ENCODE assay signal across 22 cellular contexts in the genomic region with DNA sequence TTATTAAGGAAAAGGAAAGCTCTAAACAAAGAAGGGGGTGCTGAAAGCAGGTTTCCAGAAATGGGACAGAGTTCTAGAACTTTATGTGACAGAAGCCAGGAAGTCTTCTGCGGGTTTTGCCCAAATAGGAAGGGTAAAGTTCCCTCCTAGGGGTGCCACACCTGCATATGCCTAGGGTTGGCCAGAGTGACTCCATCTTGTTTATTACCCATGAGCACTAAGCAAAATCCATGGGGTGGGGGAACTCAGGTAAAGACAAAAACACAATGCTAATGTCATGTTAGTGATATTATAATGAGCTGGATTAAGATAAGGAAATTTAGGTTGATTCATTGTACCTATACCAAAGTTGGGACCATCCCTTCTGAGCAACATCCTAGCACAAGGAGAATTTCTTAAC.
A peak's percentile ranks its signal among the peaks of the same experiment; 100 is the strongest.
DNase-seq lines count a peak whose midpoint lies in the region; ATAC-seq, FAIRE-seq and TF ChIP-seq lines count a peak whose summit lies in the region.
"Had no signal": no experiment of that assay in that cellular context is flagged by ENCODE, and none has a peak within 500 bp of the region (broad histone marks: within the 10 kb centered on the region; RNA-seq: fewer than 3 reads in every experiment).

No MANE protein-coding gene starts in this region.

- POLR2A ChIA-PET in HEK293 (lab: Yijun Ruan, JAX): no interaction called here
- POLR2A ChIA-PET in H1 (lab: Charles Lee; ENCODE audit: partially characterized antibody): no interaction called here

- H3K56ac ChIP-seq in H1 (replicated peaks; ENCODE audit: insufficient read length, low read depth, low read length): no peak overlapping the region

- no peak overlapping the region for H3K4me2 ChIP-seq in H1 (ENCODE audit: insufficient read depth in 1 of 2, low read depth in 2 of 2, low read length in 2 of 2)
- H3K4me2 ChIP-seq: BLaER1 had no signal

- no peak overlapping the region for H3K14ac ChIP-seq in H1 (ENCODE audit: insufficient read length)

- H2BK5ac ChIP-seq in H1 (ENCODE audit: low read depth, low read length): no peak overlapping the region

- H3K27me3 ChIP-seq in H1 (replicated peaks in 1 of 4; ENCODE audit: control insufficient read depth in 3 of 4, extremely low read depth in 1 of 4, insufficient read depth in 3 of 4, low read length in 3 of 4): no peaks in the 10 kb centered on the region
- no peaks in the 10 kb centered on the region for H3K27me3 ChIP-seq in body of pancreas
- H3K27me3 ChIP-seq: BE2C, BLaER1 had no signal

- TF ChIP-seq CTCF in HEK293 (tag by site-specific recombination; IDR thresholded peaks at IDR 0.05) (no peak), H1 (IDR thresholded peaks at IDR 0.05; ENCODE audit: control extremely low read depth in 1 of 3, insufficient read depth in 1 of 3, low read depth in 1 of 3, low read length in 3 of 3) (no peak), body of pancreas (IDR thresholded peaks at IDR 0.05) (no peak)

- intact Hi-C loops in body of pancreas (cut with DNase I): no loop called here

- H3K4me3 ChIP-seq in HEK293 (ENCODE audit: low read depth, low read length): no peak overlapping the region
- H3K4me3 ChIP-seq in H1 (ENCODE audit: extremely low read depth in 1 of 4, insufficient read depth in 2 of 4, low read depth in 3 of 4, low read length in 4 of 4): no peak overlapping the region
- no peak overlapping the region for H3K4me3 ChIP-seq in body of pancreas
- H3K4me3 ChIP-seq: BLaER1 had no signal

- no peak for FAIRE-seq in H1 (lab: Jason Lieb, UNC)
- FAIRE-seq: A204.1, G401.6, GM12891, GM19239 had no signal

- H3K79me1 ChIP-seq in H1 (ENCODE audit: low read depth, low read length): no peaks in the 10 kb centered on the region

- no peak overlapping the region for H2BK20ac ChIP-seq in H1 (ENCODE audit: low read length)

- CTCF ChIA-PET in HEK293 (lab: Yijun Ruan, JAX) (interaction anchor here (0.6 kb wide), 1 partner anchor 126 kb away, joined by 3 read pairs; no protein-coding TSS in a partner anchor), H1 (lab: Charles Lee; ENCODE audit: partially characterized antibody) (interaction anchor here (0.6 kb wide), 1 partner anchor 114 kb away, joined by 3 read pairs; no protein-coding TSS in a partner anchor)

- no peak overlapping the region for H4K5ac ChIP-seq in H1 (ENCODE audit: insufficient read length, low read depth, low read length)

- H3K36me3 ChIP-seq in HEK293 (ENCODE audit: control insufficient read depth in 2 of 2, insufficient read depth in 1 of 2, low read length in 2 of 2) (no peaks in the 10 kb centered on the region), H1 (ENCODE audit: control insufficient read depth in 2 of 4, insufficient read depth in 4 of 4, low read length in 3 of 4) (no peaks in the 10 kb centered on the region), body of pancreas (replicated peaks in 1 of 2; ENCODE audit: insufficient read depth in 1 of 2, low read depth in 2 of 2) (no peaks in the 10 kb centered on the region)
- H3K36me3 ChIP-seq: BE2C, BLaER1 had no signal

- TF ChIP-seq POLR2A in H1 (IDR thresholded peaks at IDR 0.05; ENCODE audit: control extremely low read depth in 1 of 2, low read depth in 2 of 2, low read length in 2 of 2) (no peak), body of pancreas (IDR thresholded peaks at IDR 0.05) (no peak)

- no peak overlapping the region for H3K18ac ChIP-seq in H1 (ENCODE audit: extremely low read depth, low read length)

- DNase-seq in RKO (ENCODE audit: low spot score) (peak; percentile 2), H1 (ENCODE audit: low read depth in 1 of 2, low spot score in 2 of 2) (no peak), body of pancreas (no peak), NCI-H1048 (lab: John Stamatoyannopoulos, UW) (no peak)
- DNase-seq: 8988T; ACHN; BE2C; C1 segment of cervical spinal cord; CD4-positive, alpha-beta memory T cell; CD4-positive, CD25-positive, alpha-beta regulatory T cell; CD8-positive, alpha-beta memory T cell; COR-L47; DMS79 treated with DMSO at 0.1 percent for 48 hours; GF-D8 had no signal

- H3K9me3 ChIP-seq in HEK293 (ENCODE audit: control insufficient read depth, insufficient read depth, low read depth, low read length): no peaks in the 10 kb centered on the region
- H3K9me3 ChIP-seq in H1 (ENCODE audit: insufficient read depth in 2 of 2, low read depth in 1 of 2, low read length in 1 of 2): no peaks in the 10 kb centered on the region
- H3K9me3 ChIP-seq in body of pancreas: no peaks in the 10 kb centered on the region
- H3K9me3 ChIP-seq: BE2C had no signal

- H3K9ac ChIP-seq in H1 (replicated peaks in 1 of 4; ENCODE audit: extremely low read depth in 1 of 4, low read depth in 3 of 4, low read length in 3 of 4): no peak overlapping the region
- H3K9ac ChIP-seq: BLaER1 had no signal

- H3K4me1 ChIP-seq in HEK293 (ENCODE audit: control insufficient read depth, insufficient read depth, low read length) (no peaks in the 10 kb centered on the region), H1 (replicated peaks in 1 of 4; ENCODE audit: control insufficient read depth in 3 of 4, insufficient read depth in 4 of 4, low read length in 3 of 4) (peaks cover 0 to 3% (median 0%) of the 10 kb centered on the region in 4 experiments; a peak in 1 of 7 replicates), body of pancreas (no peaks in the 10 kb centered on the region)
- H3K4me1 ChIP-seq: BE2C, BLaER1 had no signal

- no peak for TF ChIP-seq EP300 in H1 (IDR thresholded peaks at IDR 0.05; ENCODE audit: borderline replicate concordance in 1 of 2, low read depth in 2 of 2, low read length in 2 of 2)

- H4K20me1 ChIP-seq in H1 (replicated peaks in 1 of 2; ENCODE audit: control insufficient read depth in 1 of 2, insufficient read depth in 2 of 2, low read length in 2 of 2): no peaks in the 10 kb centered on the region
- H4K20me1 ChIP-seq: BLaER1 had no signal

- H3K79me2 ChIP-seq in H1 (ENCODE audit: control insufficient read depth in 1 of 2, insufficient read depth in 2 of 2, low read length in 2 of 2): no peaks in the 10 kb centered on the region

- H2AK5ac ChIP-seq in H1 (ENCODE audit: low read depth, low read length): no peak overlapping the region

- no peaks in the 10 kb centered on the region for H3K23me2 ChIP-seq in H1 (ENCODE audit: low read depth, low read length)

- 92% methylated on average over 1 of the region's 1 CpG; no CpG with 5 or more reads in 1 of the 2 experiments for WGBS in H1 (ENCODE audit: extremely low coverage in 1 of 2, insufficient coverage in 1 of 2, insufficient read length in 1 of 2, insufficient replicate concordance in 2 of 2, low coverage in 1 of 2, low lambda C conversion rate in 2 of 2, missing lambda C conversion rate in 1 of 2), 2 experiments
- WGBS in body of pancreas, 2 donors: 90 to 91% methylated on average over 1 of the region's 1 CpG

- H4K91ac ChIP-seq in H1 (replicated peaks; ENCODE audit: insufficient read length, low read length): no peak overlapping the region

- TF ChIP-seq RAD21 in H1 (IDR thresholded peaks at IDR 0.05 in 1 of 2, conservative IDR thresholded peaks at IDR 0.05 in 1 of 2; ENCODE audit: low read depth in 2 of 2, low read length in 2 of 2): no peak

- no peak overlapping the region for H2BK15ac ChIP-seq in H1 (ENCODE audit: low read length)

- H3K27ac ChIP-seq in HEK293 (ENCODE audit: extremely low read depth, low read depth, low read length) (no peak overlapping the region), H1 (ENCODE audit: low read depth, low read length) (no peak overlapping the region), body of pancreas (no peak overlapping the region)
- H3K27ac ChIP-seq: BLaER1 had no signal

- ATAC-seq in body of pancreas (no peak), GM21723 (IDR thresholded peaks at IDR 0.05; ENCODE audit: unreplicated experiment) (no peak), GM21529 (IDR thresholded peaks at IDR 0.05; ENCODE audit: unreplicated experiment) (no peak)

- H4K8ac ChIP-seq in H1 (ENCODE audit: extremely low read depth, insufficient read depth, low read length): no peak overlapping the region

- no peak overlapping the region for H3K4ac ChIP-seq in H1 (replicated peaks; ENCODE audit: insufficient read length, low read depth, low read length)

- H2BK12ac ChIP-seq in H1 (ENCODE audit: low read depth, low read length): no peak overlapping the region

- no peak overlapping the region for H2AFZ ChIP-seq in H1 (ENCODE audit: low read length)

- H3K23ac ChIP-seq in H1 (ENCODE audit: insufficient read length): no peak overlapping the region

- H2BK120ac ChIP-seq in H1 (replicated peaks; ENCODE audit: low read depth, low read length): no peak overlapping the region

TF ChIP-seq in HEK293, 187 proteins besides CTCF, POLR2A, EP300 and RAD21:
- TF ChIP-seq ZNF335 (tag by site-specific recombination; conservative IDR thresholded peaks at IDR 0.05): no peak
- TF ChIP-seq, protein P1, sequence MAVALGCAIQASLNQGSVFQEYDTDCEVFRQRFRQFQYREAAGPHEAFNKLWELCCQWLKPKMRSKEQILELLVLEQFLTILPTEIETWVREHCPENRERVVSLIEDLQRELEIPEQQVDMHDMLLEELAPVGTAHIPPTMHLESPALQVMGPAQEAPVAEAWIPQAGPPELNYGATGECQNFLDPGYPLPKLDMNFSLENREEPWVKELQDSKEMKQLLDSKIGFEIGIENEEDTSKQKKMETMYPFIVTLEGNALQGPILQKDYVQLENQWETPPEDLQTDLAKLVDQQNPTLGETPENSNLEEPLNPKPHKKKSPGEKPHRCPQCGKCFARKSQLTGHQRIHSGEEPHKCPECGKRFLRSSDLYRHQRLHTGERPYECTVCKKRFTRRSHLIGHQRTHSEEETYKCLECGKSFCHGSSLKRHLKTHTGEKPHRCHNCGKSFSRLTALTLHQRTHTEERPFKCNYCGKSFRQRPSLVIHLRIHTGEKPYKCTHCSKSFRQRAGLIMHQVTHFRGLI (tag by site-specific recombination; IDR thresholded peaks at IDR 0.05): peak; percentile 92
TF ChIP-seq in HEK293: peak in this region for 1.

TF ChIP-seq in H1, 55 proteins besides CTCF, POLR2A, EP300 and RAD21:
- peak; percentile 45; the same call in 1 of the 2 replicates for TF ChIP-seq YY1 (IDR thresholded peaks at IDR 0.05; ENCODE audit: low read depth, low read length)
- TF ChIP-seq RFX5 (IDR thresholded peaks at IDR 0.05; ENCODE audit: borderline replicate concordance, low read depth, low read length): no peak
